ENCODE assay signal across 9 cellular contexts in the genomic region with DNA sequence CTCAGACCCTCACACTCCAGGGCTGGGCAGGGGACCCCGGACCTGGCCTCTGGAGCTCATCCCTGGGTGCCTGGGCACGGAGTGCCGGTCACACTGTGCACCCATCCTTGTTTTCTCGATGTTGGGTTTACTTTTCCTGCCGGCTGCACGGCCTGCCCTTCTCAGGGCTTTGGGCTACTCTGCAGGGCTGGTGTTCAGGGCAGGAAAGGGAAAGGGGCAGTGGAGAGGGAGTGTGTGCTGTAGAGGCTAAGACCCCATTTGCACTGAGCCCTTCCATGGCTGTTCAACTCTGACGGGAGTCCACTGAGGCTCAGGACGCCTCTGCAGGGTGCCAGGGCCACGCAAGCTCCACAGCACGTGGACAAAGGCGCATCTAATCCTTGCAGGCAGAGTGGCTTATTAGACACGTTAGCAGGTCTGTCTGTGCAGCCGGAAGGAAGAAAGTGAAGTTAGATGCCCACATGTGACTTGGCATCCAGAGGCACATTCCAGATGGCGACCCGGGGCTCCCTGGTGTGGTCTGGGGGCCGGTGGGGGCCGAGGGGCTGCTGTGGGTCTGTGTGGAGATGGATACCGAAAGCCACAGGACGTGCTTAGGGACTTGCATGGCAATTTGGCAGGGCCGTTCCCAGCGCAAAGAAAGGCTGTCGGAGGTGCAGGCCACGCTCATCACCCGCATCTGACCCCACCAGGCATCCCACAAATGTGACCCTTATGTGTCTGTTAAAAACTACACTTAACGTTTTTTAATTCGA. TPM values are rescaled to one million over a fixed set of nuclear protein-coding genes. Genes with fewer than 3 reads are reported as not detected.
DNase-seq lines count a peak whose midpoint lies in the region; ATAC-seq and TF ChIP-seq lines count a peak whose summit lies in the region.
"Had no signal": no experiment of that assay in that cellular context is flagged by ENCODE, and none has a peak within 500 bp of the region (broad histone marks: within the 10 kb centered on the region; RNA-seq: fewer than 3 reads in every experiment).

No MANE protein-coding gene starts in this region.

- H3K36me3 ChIP-seq in esophagus squamous epithelium, result no peaks in the 10 kb centered on the region
- no peaks in the 10 kb centered on the region for H3K36me3 ChIP-seq in upper lobe of right lung

- peak overlapping the region; percentile 51 to 89 (median 80) for H3K27ac ChIP-seq in esophagus squamous epithelium
- peak overlapping the region; percentile 84 for H3K27ac ChIP-seq in upper lobe of right lung

- CTCF ChIA-PET in activated naive CD4-positive, alpha-beta T cell treated with anti-CD3 and anti-CD28 coated beads, Interleukin-2, amount 10 ng/mL, durations not matched to agents 7 days and 5 days (lab: Charles Lee), result interaction anchor here (0.9 to 3.3 kb wide), 3 partner anchors 130 to 298 kb away, joined by 3 to 21 read pairs (median 4); no protein-coding TSS in a partner anchor

- DNase-seq in activated naive CD4-positive, alpha-beta T cell treated with anti-CD3 and anti-CD28 coated beads, Interleukin-2, amount 10 ng/mL, durations not matched to agents 7 days and 5 days, result no peak
- no peak for DNase-seq in activated naive CD4-positive, alpha-beta T cell treated with Interleukin-2 at 50 U/mL for 16 hours
- DNase-seq in esophagus squamous epithelium (lab: John Stamatoyannopoulos, UW), result no peak
- DNase-seq in nephron progenitor cell, result no peak
- no peak for DNase-seq in upper lobe of right lung
- DNase-seq in NCI-H2107 treated with DMSO at 0.1 percent for 48 hours (lab: John Stamatoyannopoulos, UW; ENCODE audit: unreplicated experiment), result no peak
- no peak for DNase-seq in cortex of kidney (lab: John Stamatoyannopoulos, UW)
- no peak for DNase-seq in activated CD4-positive, CD25-positive, alpha-beta regulatory T cell (lab: John Stamatoyannopoulos, UW)

- peak overlapping the region; percentile 43 for H3K4me3 Mint-ChIP-seq in activated naive CD4-positive, alpha-beta T cell treated with anti-CD3 and anti-CD28 coated beads, Interleukin-2, amount 10 ng/mL, durations not matched to agents 7 days and 5 days
- no peak overlapping the region for H3K4me3 Mint-ChIP-seq in nephron progenitor cell

- WGBS in esophagus squamous epithelium, 2 donors, result 28 to 43% methylated on average over 11 to 19 of the region's 26 CpGs

- peak overlapping the region; percentile 37 for H3K27ac Mint-ChIP-seq in activated naive CD4-positive, alpha-beta T cell treated with anti-CD3 and anti-CD28 coated beads, Interleukin-2, amount 10 ng/mL, durations not matched to agents 7 days and 5 days
- H3K27ac Mint-ChIP-seq in nephron progenitor cell, result peak overlapping the region; percentile 19

- H3K27me3 ChIP-seq in esophagus squamous epithelium (no peaks in the 10 kb centered on the region), upper lobe of right lung (no peaks in the 10 kb centered on the region)

- TF ChIP-seq CTCF in esophagus squamous epithelium (IDR thresholded peaks at IDR 0.05) (no peak), nephron progenitor cell (IDR thresholded peaks at IDR 0.05) (no peak), upper lobe of right lung (IDR thresholded peaks at IDR 0.05) (no peak)

- H3K4me1 Mint-ChIP-seq in activated naive CD4-positive, alpha-beta T cell treated with anti-CD3 and anti-CD28 coated beads, Interleukin-2, amount 10 ng/mL, durations not matched to agents 7 days and 5 days, result peaks cover 12% of the 10 kb centered on the region
- H3K4me1 Mint-ChIP-seq in nephron progenitor cell, result peaks cover 7% of the 10 kb centered on the region

- H3K4me1 ChIP-seq in esophagus squamous epithelium (peaks cover 15 to 58% (median 17%) of the 10 kb centered on the region in 3 donors), upper lobe of right lung (peaks cover 10% of the 10 kb centered on the region)

- H3K27me3 Mint-ChIP-seq in activated naive CD4-positive, alpha-beta T cell treated with anti-CD3 and anti-CD28 coated beads, Interleukin-2, amount 10 ng/mL, durations not matched to agents 7 days and 5 days, result peaks cover 16% of the 10 kb centered on the region
- H3K27me3 Mint-ChIP-seq in nephron progenitor cell (ENCODE audit: low read depth, poor library complexity), result peaks cover 4% of the 10 kb centered on the region

- no peaks in the 10 kb centered on the region for H3K9me3 ChIP-seq in esophagus squamous epithelium
- no peaks in the 10 kb centered on the region for H3K9me3 ChIP-seq in upper lobe of right lung

- intact Hi-C loops in esophagus squamous epithelium (cut with DNase I), result loop anchor here (2.0 to 10.0 kb wide), 3 partner anchors 64 to 484 kb away; no protein-coding TSS in a partner anchor
- intact Hi-C loops in upper lobe of right lung (cut with DNase I), result no loop called here

- H3K4me3 ChIP-seq in esophagus squamous epithelium (peak overlapping the region in 2 of 4 donors; percentile 38 to 64), upper lobe of right lung (peak overlapping the region; percentile 40)

- no peak for ATAC-seq in upper lobe of right lung

- H3K9me3 Mint-ChIP-seq in activated naive CD4-positive, alpha-beta T cell treated with anti-CD3 and anti-CD28 coated beads, Interleukin-2, amount 10 ng/mL, durations not matched to agents 7 days and 5 days, result no peaks in the 10 kb centered on the region
- peaks cover 1% of the 10 kb centered on the region for H3K9me3 Mint-ChIP-seq in nephron progenitor cell
- H3K9me3 Mint-ChIP-seq: activated T-cell treated with anti-CD3 and anti-CD28 coated beads, Interleukin-2, amount 50 U/mL, for 4 hours had no signal

- H3K36me3 Mint-ChIP-seq in activated naive CD4-positive, alpha-beta T cell treated with anti-CD3 and anti-CD28 coated beads, Interleukin-2, amount 10 ng/mL, durations not matched to agents 7 days and 5 days, result no peaks in the 10 kb centered on the region
- H3K36me3 Mint-ChIP-seq in nephron progenitor cell (ENCODE audit: low read depth), result peaks cover 2% of the 10 kb centered on the region

- no peak for TF ChIP-seq POLR2A in esophagus squamous epithelium (IDR thresholded peaks at IDR 0.05)

RNA-seq across cellular contexts. Expression of a gene that starts 33.6 kb away (rescaled TPM):
- total RNA-seq in esophagus squamous epithelium (10 to 100 TPM; 38.9 to 69.0 (median 52.5) TPM), upper lobe of right lung (60.4 TPM)
